ENCODE assay signal across 9 cellular contexts in genomic region chr20:20362774-20363435, GRCh38. TPM values are rescaled to one million over a fixed set of nuclear protein-coding genes. Genes with fewer than 3 reads are reported as not detected.
DNase-seq lines count a peak whose midpoint lies in the region; ATAC-seq lines count a peak whose summit lies in the region.
"Had no signal": no experiment of that assay in that cellular context is flagged by ENCODE, and none has a peak within 500 bp of the region (broad histone marks: within the 10 kb centered on the region; RNA-seq: fewer than 3 reads in every experiment).

No MANE protein-coding gene starts in this region.

- H3K36me3 ChIP-seq in HUES48 (ENCODE audit: control insufficient read depth, insufficient read depth, low read length) (no peaks in the 10 kb centered on the region), trophoblast cell (ENCODE audit: control insufficient read depth in 1 of 2, insufficient read depth in 2 of 2, low read length in 2 of 2) (no peaks in the 10 kb centered on the region)

- H3K27me3 ChIP-seq in HUES48 (ENCODE audit: control insufficient read depth, insufficient read depth, low read length), result peaks cover 80% of the 10 kb centered on the region
- peaks cover 59% of the 10 kb centered on the region for H3K27me3 ChIP-seq in trophoblast cell (ENCODE audit: insufficient read depth, low read length)

- no peak overlapping the region for H3K27ac ChIP-seq in HUES48 (ENCODE audit: low read depth, low read length)
- no peak overlapping the region for H3K27ac ChIP-seq in trophoblast cell (ENCODE audit: low read depth, low read length)

- H2BK120ac ChIP-seq in trophoblast cell (ENCODE audit: insufficient read depth, low read length, poor library complexity), result no peak overlapping the region

- H2AK5ac ChIP-seq in trophoblast cell (ENCODE audit: low read length), result no peak overlapping the region

- intact Hi-C loops in head of caudate nucleus (cut with DNase I), result loop anchor here (10.0 kb wide), 1 partner anchor 92 kb away; no protein-coding TSS in a partner anchor

- H3K4me1 ChIP-seq in HUES48 (ENCODE audit: control insufficient read depth, insufficient read depth, low read length) (peaks cover 31% of the 10 kb centered on the region), trophoblast cell (ENCODE audit: control insufficient read depth in 1 of 2, insufficient read depth in 2 of 2, low read length in 2 of 2) (peaks cover 1 to 3% of the 10 kb centered on the region in 2 experiments)

- no peak overlapping the region for H3K18ac ChIP-seq in trophoblast cell (ENCODE audit: low read length)

- H2BK5ac ChIP-seq in trophoblast cell (ENCODE audit: low read depth, low read length, poor library complexity), result no peak overlapping the region

- H3K4me3 ChIP-seq in HUES48 (ENCODE audit: low read depth, low read length), result peak overlapping the region; percentile 48
- no peak overlapping the region for H3K4me3 ChIP-seq in trophoblast cell (ENCODE audit: low read depth, low read length)

- H3K4me2 ChIP-seq in trophoblast cell (ENCODE audit: low read length), result no peak overlapping the region

- no peak overlapping the region for H4K91ac ChIP-seq in trophoblast cell (ENCODE audit: low read depth, low read length)

- no peak overlapping the region for H3K14ac ChIP-seq in trophoblast cell (ENCODE audit: low read length)

- DNase-seq in Ammon's horn (ENCODE audit: low spot score) (peak; percentile 30), NCI-H524 (lab: John Stamatoyannopoulos, UW) (peak; percentile 84 to 91), head of caudate nucleus (peak in 30 of 42 donors; percentile 11 to 71 (median 44)), trophoblast cell (no peak), A172 (ENCODE audit: low spot score) (no peak)

- no peak overlapping the region for H3K23ac ChIP-seq in trophoblast cell (ENCODE audit: low read length)

- ATAC-seq in HG03025 (IDR thresholded peaks at IDR 0.05; ENCODE audit: low FRiP score, unreplicated experiment) (no peak), HG03108 (IDR thresholded peaks at IDR 0.05; ENCODE audit: unreplicated experiment) (no peak)

- no CpG with 5 or more reads among the region's 17 CpGs for WGBS in trophoblast cell (ENCODE audit: extremely low coverage, insufficient coverage, insufficient read length)

- no peaks in the 10 kb centered on the region for H3K79me1 ChIP-seq in trophoblast cell (ENCODE audit: low read length)

- H3K9me3 ChIP-seq in HUES48 (ENCODE audit: control insufficient read depth, insufficient read depth, low read length), result no peaks in the 10 kb centered on the region
- H3K9me3 ChIP-seq in trophoblast cell (ENCODE audit: insufficient read depth, low read depth, low read length), result peaks cover 4% of the 10 kb centered on the region

- no peak overlapping the region for H2AFZ ChIP-seq in trophoblast cell (ENCODE audit: insufficient read depth, low read length, poor library complexity)

- H2BK12ac ChIP-seq in trophoblast cell (ENCODE audit: low read length), result no peak overlapping the region

- no peak overlapping the region for H4K8ac ChIP-seq in trophoblast cell (ENCODE audit: low read depth, low read length)

- H4K12ac ChIP-seq in trophoblast cell (ENCODE audit: low read depth, low read length), result no peak overlapping the region

- H3K9ac ChIP-seq in HUES48 (ENCODE audit: low read depth, low read length), result no peak overlapping the region
- H3K9ac ChIP-seq in trophoblast cell (ENCODE audit: low read length), result no peak overlapping the region

- no peak overlapping the region for H3K4ac ChIP-seq in trophoblast cell (ENCODE audit: low read depth, low read length)

- no peaks in the 10 kb centered on the region for H3K79me2 ChIP-seq in trophoblast cell (ENCODE audit: control insufficient read depth, insufficient read depth, low read length, poor library complexity)

RNA-seq across cellular contexts. Expression of gene INSM1, which starts 5.0 kb away (rescaled TPM):
- polyA plus RNA-seq in trophoblast cell (2013), result not detected in 2 replicates
- total RNA-seq in A172 (2014; rRNA removed; shearing (Covaris generic)), result not detected in 2 replicates
- total RNA-seq: renal cortical epithelial cell had no signal

Comparison
In these comparisons a context has a peak if more than half of its experiments do, and no peak if none do; other contexts are left out.
1. DNase-seq: peak in Ammon's horn (single experiment), NCI-H524 (2 of 2) and head of caudate nucleus (30 of 42); none in trophoblast cell (0 of 2) and A172 (single experiment).